Comparison of ENCODE assay signal across 11 cellular contexts in genomic region chr5:151075698-151076331, GRCh38. TPM values are rescaled to one million over a fixed set of nuclear protein-coding genes. Genes with fewer than 3 reads are reported as not detected.
DNase-seq lines count a peak whose midpoint lies in the region; ATAC-seq and TF ChIP-seq lines count a peak whose summit lies in the region.
"Had no signal": no experiment of that assay in that cellular context is flagged by ENCODE, and none has a peak within 500 bp of the region (broad histone marks: within the 10 kb centered on the region; RNA-seq: fewer than 3 reads in every experiment).

No MANE protein-coding gene starts in this region.

- TF ChIP-seq CTCF in cardiac muscle cell (IDR thresholded peaks at IDR 0.05; ENCODE audit: low read depth, low read length) (no peak), type B pancreatic cell (conservative IDR thresholded peaks at IDR 0.05) (no peak)

- no peaks in the 10 kb centered on the region for H3K9me3 Mint-ChIP-seq in activated T-helper 1 cell treated with anti-CD3 and anti-CD28 coated beads, Interleukin-12 subunit alpha, Interleukin-12 subunit beta, Interleukin-2, Interleukin-4 antibody, amounts not matched to agents 30 ng/mL and 10 ng/mL and 1 ng/mL, durations not matched to agents 14 hours and 24 hours and 36 hours
- H3K9me3 Mint-ChIP-seq in type B pancreatic cell, result no peaks in the 10 kb centered on the region

- no peaks in the 10 kb centered on the region for H3K27me3 ChIP-seq in cardiac muscle cell

- peak overlapping the region; percentile 44 for H3K27ac ChIP-seq in cardiac muscle cell

- peaks cover 78% of the 10 kb centered on the region for H3K4me1 Mint-ChIP-seq in activated T-helper 1 cell treated with anti-CD3 and anti-CD28 coated beads, Interleukin-12 subunit alpha, Interleukin-12 subunit beta, Interleukin-2, Interleukin-4 antibody, amounts not matched to agents 30 ng/mL and 10 ng/mL and 1 ng/mL, durations not matched to agents 14 hours and 24 hours and 36 hours (ENCODE audit: low read depth)
- peaks cover 40% of the 10 kb centered on the region for H3K4me1 Mint-ChIP-seq in type B pancreatic cell (ENCODE audit: unreplicated experiment)

- intact Hi-C loops in Right ventricle myocardium inferior (cut with DNase I), result no loop called here
- intact Hi-C loops in activated T-helper 1 cell treated with anti-CD3 and anti-CD28 coated beads, Interleukin-12 subunit alpha, Interleukin-12 subunit beta, Interleukin-2, Interleukin-4 antibody, amounts not matched to agents 30 ng/mL and 10 ng/mL and 1 ng/mL, durations not matched to agents 14 hours and 24 hours and 36 hours (cut with micrococcal nuclease), result no loop called here

- no peaks in the 10 kb centered on the region for H3K27me3 Mint-ChIP-seq in activated T-helper 1 cell treated with anti-CD3 and anti-CD28 coated beads, Interleukin-12 subunit alpha, Interleukin-12 subunit beta, Interleukin-2, Interleukin-4 antibody, amounts not matched to agents 30 ng/mL and 10 ng/mL and 1 ng/mL, durations not matched to agents 14 hours and 24 hours and 36 hours (ENCODE audit: insufficient read depth)
- no peaks in the 10 kb centered on the region for H3K27me3 Mint-ChIP-seq in type B pancreatic cell

- peak overlapping the region; percentile 56 for H3K4me3 Mint-ChIP-seq in activated T-helper 1 cell treated with anti-CD3 and anti-CD28 coated beads, Interleukin-12 subunit alpha, Interleukin-12 subunit beta, Interleukin-2, Interleukin-4 antibody, amounts not matched to agents 30 ng/mL and 10 ng/mL and 1 ng/mL, durations not matched to agents 14 hours and 24 hours and 36 hours
- no peak overlapping the region for H3K4me3 Mint-ChIP-seq in type B pancreatic cell

- H3K4me1 ChIP-seq in cardiac muscle cell (ENCODE audit: low read depth), result peaks cover 4% of the 10 kb centered on the region

- no peak for DNase-seq in cardiac muscle cell (ENCODE audit: low read depth in 1 of 2, low spot score in 1 of 2)
- no peak for DNase-seq in Right ventricle myocardium inferior (ENCODE audit: missing footprints)
- no peak for DNase-seq in activated T-helper 1 cell treated with anti-CD3 and anti-CD28 coated beads, Interleukin-12 subunit alpha, Interleukin-12 subunit beta, Interleukin-2, Interleukin-4 antibody, amounts not matched to agents 30 ng/mL and 10 ng/mL and 1 ng/mL, durations not matched to agents 14 hours and 24 hours and 36 hours (ENCODE audit: low spot score)
- peak; percentile 96 for DNase-seq in kidney tubule cell (ENCODE audit: low spot score)
- DNase-seq in type B pancreatic cell (ENCODE audit: extremely low spot score, unreplicated experiment), result no peak
- DNase-seq in DMS114 treated with DMSO at 0.1 percent for 48 hours (lab: John Stamatoyannopoulos, UW; ENCODE audit: unreplicated experiment), result no peak
- DNase-seq in globus pallidus (ENCODE audit: low spot score), result no peak
- DNase-seq: activated CD8-positive, alpha-beta memory T cell treated with anti-CD3 and anti-CD28 coated beads for 24 hours; DMS79; NCI-H2029 had no signal

- H3K4me3 ChIP-seq in cardiac muscle cell, result no peak overlapping the region

- ATAC-seq in Right ventricle myocardium inferior (no peak), HG02588 (IDR thresholded peaks at IDR 0.05; ENCODE audit: unreplicated experiment) (no peak)

- H3K27ac Mint-ChIP-seq in activated T-helper 1 cell treated with anti-CD3 and anti-CD28 coated beads, Interleukin-12 subunit alpha, Interleukin-12 subunit beta, Interleukin-2, Interleukin-4 antibody, amounts not matched to agents 30 ng/mL and 10 ng/mL and 1 ng/mL, durations not matched to agents 14 hours and 24 hours and 36 hours, result peak overlapping the region; percentile 62
- H3K27ac Mint-ChIP-seq in type B pancreatic cell, result peak overlapping the region; percentile 60

- H3K36me3 ChIP-seq in cardiac muscle cell, result no peaks in the 10 kb centered on the region

- peaks cover 72% of the 10 kb centered on the region for H3K36me3 Mint-ChIP-seq in activated T-helper 1 cell treated with anti-CD3 and anti-CD28 coated beads, Interleukin-12 subunit alpha, Interleukin-12 subunit beta, Interleukin-2, Interleukin-4 antibody, amounts not matched to agents 30 ng/mL and 10 ng/mL and 1 ng/mL, durations not matched to agents 14 hours and 24 hours and 36 hours (ENCODE audit: low read depth)
- H3K36me3 Mint-ChIP-seq in type B pancreatic cell, result peaks cover 4% of the 10 kb centered on the region

- no peaks in the 10 kb centered on the region for H3K9me3 ChIP-seq in cardiac muscle cell (ENCODE audit: low read depth)

RNA-seq across cellular contexts. Expression of gene TNIP1, which starts 5.0 kb away (rescaled TPM):
- total RNA-seq in cardiac muscle cell (134 and 147 TPM in 2 replicates), Right ventricle myocardium inferior (114 TPM), type B pancreatic cell (ENCODE audit: low replicate concordance) (63.6 and 89.2 TPM in 2 replicates)
- polyA plus RNA-seq in cardiac muscle cell, result 94.9 and 104 TPM in 2 replicates
- total RNA-seq in activated T-helper 1 cell treated with anti-CD3 and anti-CD28 coated beads, Interleukin-12 subunit alpha, Interleukin-12 subunit beta, Interleukin-2, Interleukin-4 antibody, amounts not matched to agents 30 ng/mL and 10 ng/mL and 1 ng/mL, durations not matched to agents 14 hours and 24 hours and 36 hours, result 287 and 304 TPM in 2 replicates

RNA-seq across cellular contexts. Expression of gene GPX3, which starts 55.4 kb away (rescaled TPM):
- total RNA-seq in cardiac muscle cell (46.6 and 73.7 TPM in 2 replicates), Right ventricle myocardium inferior (627 TPM), type B pancreatic cell (ENCODE audit: low replicate concordance) (18.4 and 19.7 TPM in 2 replicates)
- 79.8 and 121 TPM in 2 replicates for polyA plus RNA-seq in cardiac muscle cell
- total RNA-seq in activated T-helper 1 cell treated with anti-CD3 and anti-CD28 coated beads, Interleukin-12 subunit alpha, Interleukin-12 subunit beta, Interleukin-2, Interleukin-4 antibody, amounts not matched to agents 30 ng/mL and 10 ng/mL and 1 ng/mL, durations not matched to agents 14 hours and 24 hours and 36 hours, result not detected in 2 replicates

Comparison
In these comparisons a context has a peak if more than half of its experiments do, and no peak if none do; other contexts are left out.
1. RNA of gene GPX3, which starts 55.4 kb away (total RNA-seq): 627 TPM in Right ventricle myocardium inferior (single experiment), 46.6 to 73.7 TPM in cardiac muscle cell and 18.4 to 19.7 TPM in type B pancreatic cell; not detected in activated T-helper 1 cell treated with anti-CD3 and anti-CD28 coated beads, Interleukin-12 subunit alpha, Interleukin-12 subunit beta, Interleukin-2, Interleukin-4 antibody, amounts not matched to agents 30 ng/mL and 10 ng/mL and 1 ng/mL, durations not matched to agents 14 hours and 24 hours and 36 hours; every median in the first group is over 10 times any median in the second.